Comparison of ENCODE assay signal across 1 cellular context in the genomic region with DNA sequence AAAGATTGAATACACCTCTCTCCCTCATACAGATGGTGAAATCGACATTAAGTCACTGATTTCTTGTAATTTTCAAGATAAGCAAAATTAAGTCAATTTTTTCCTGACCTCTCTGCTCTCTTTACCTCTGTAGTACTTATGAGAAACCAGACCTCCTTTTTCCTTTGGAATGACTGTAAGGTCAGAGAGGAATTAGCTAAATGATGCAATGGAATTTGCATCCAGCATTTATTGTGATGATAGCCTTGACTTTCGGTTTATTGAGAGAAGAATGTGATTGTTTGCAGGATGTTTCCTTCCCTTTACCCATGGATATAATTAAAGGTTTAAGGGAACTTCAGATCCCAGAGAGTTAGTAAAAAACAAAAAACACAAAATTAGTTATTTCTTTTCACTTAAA.
TF ChIP-seq lines count a peak whose summit lies in the region.

No MANE protein-coding gene starts in this region.

TF ChIP-seq in WTC11, 78 proteins besides CTCF, POLR2A, EP300 and RAD21 (continued from another document):
- TF ChIP-seq USF2 (CRISPR knock-in tag; IDR thresholded peaks at IDR 0.05) (no peak), JAZF1 (CRISPR knock-in tag; IDR thresholded peaks at IDR 0.05) (no peak), TEAD1 (CRISPR knock-in tag; IDR thresholded peaks at IDR 0.05) (no peak), HMGXB4 (CRISPR knock-in tag; IDR thresholded peaks at IDR 0.05) (no peak)
- TF ChIP-seq, protein P1, sequence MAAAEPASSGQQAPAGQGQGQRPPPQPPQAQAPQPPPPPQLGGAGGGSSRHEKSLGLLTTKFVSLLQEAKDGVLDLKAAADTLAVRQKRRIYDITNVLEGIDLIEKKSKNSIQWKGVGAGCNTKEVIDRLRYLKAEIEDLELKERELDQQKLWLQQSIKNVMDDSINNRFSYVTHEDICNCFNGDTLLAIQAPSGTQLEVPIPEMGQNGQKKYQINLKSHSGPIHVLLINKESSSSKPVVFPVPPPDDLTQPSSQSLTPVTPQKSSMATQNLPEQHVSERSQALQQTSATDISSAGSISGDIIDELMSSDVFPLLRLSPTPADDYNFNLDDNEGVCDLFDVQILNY (CRISPR knock-in tag; IDR thresholded peaks at IDR 0.05) = no peak
